Comparison of ENCODE assay signal across 27 cellular contexts in genomic region chr5:96624631-96625030, GRCh38.
"Had no signal": no experiment of that assay in that cellular context is flagged by ENCODE, and none has a peak within 500 bp of the region (broad histone marks: within the 10 kb centered on the region; RNA-seq: fewer than 3 reads in every experiment).

No MANE protein-coding gene starts in this region.

- DNase-seq: activated CD4-positive, alpha-beta memory T cell treated with anti-CD3 and anti-CD28 coated beads, Interleukin-2, amount 10 ng/mL, durations not matched to agents 7 days and 5 days; activated CD4-positive, alpha-beta T cell treated with anti-CD3 and anti-CD28 coated beads for 1 hour; activated CD4-positive, alpha-beta T cell treated with anti-CD3 and anti-CD28 coated beads, Interleukin-2, amount 10 ng/mL, durations not matched to agents 7 days and 5 days; activated gamma-delta T cell treated with Interleukin-2 at 50 U/mL for 16 hours; activated naive CD4-positive, alpha-beta T cell treated with anti-CD3 and anti-CD28 coated beads, Interleukin-2, amount 50 U/mL, for 16 hours; activated T-cell treated with anti-CD3 and anti-CD28 coated beads, Interleukin-2, amount 50 U/mL, for 4 hours; amygdala; effector CD8-positive, alpha-beta T cell; head of caudate nucleus; hippocampal formation; immature natural killer cell; kidney; left colon; mammary epithelial cell; pancreas; retina; stimulated activated CD4-positive, alpha-beta T cell treated with anti-CD3 and anti-CD28 coated beads, Interleukin-4, amount 100 ng/mL, for 24 hours; T1000; trophoblast cell had no signal

- H3K27ac ChIP-seq: gastroesophageal sphincter, pancreas, prostate gland, skin epidermis, thoracic aorta had no signal

- ATAC-seq: activated T-cell treated with anti-CD3 and anti-CD28 coated beads, Interleukin-2, amount 50 U/mL, for 4 hours; activated T-helper 17 cell treated with anti-CD3 and anti-CD28 coated beads, Interleukin-2, amount 50 U/mL, for 72 hours; gastroesophageal sphincter; left colon; pancreas; sciatic nerve; stimulated activated effector memory CD8-positive, alpha-beta T cell treated with anti-CD3 and anti-CD28 coated beads, Interleukin-12 subunit alpha, Interleukin-12 subunit beta, amount 100 ng/mL, for 72 hours; WTC11 had no signal
